9 cellular contexts compared by ENCODE assay signal in genomic region chr15:58517682-58518525, GRCh38.
DNase-seq lines count a peak whose midpoint lies in the region; ATAC-seq and TF ChIP-seq lines count a peak whose summit lies in the region.
"Had no signal": no experiment of that assay in that cellular context is flagged by ENCODE, and none has a peak within 500 bp of the region (broad histone marks: within the 10 kb centered on the region; RNA-seq: fewer than 3 reads in every experiment).

No MANE protein-coding gene starts in this region.

- in situ Hi-C loops in GM13977 (cut with MboI; ENCODE audit: low pct_unique_long_range_greater_than_20kb, low sequenced_read_pairs, unreplicated experiment): no loop called here
- in situ Hi-C loops in transverse colon (cut with MboI; ENCODE audit: low pct_ligation_motif_present in 1 of 4, low pct_unique_long_range_greater_than_20kb in 1 of 4, low sequenced_read_pairs in 3 of 4): no loop called here

- H3K79me1 ChIP-seq in mesenchymal stem cell (replicated peaks; ENCODE audit: low read length, poor library complexity, severe bottlenecking): no peaks in the 10 kb centered on the region

- no peak overlapping the region for H3K4me2 ChIP-seq in mesenchymal stem cell (ENCODE audit: low read length, poor library complexity, severe bottlenecking)

- no peak overlapping the region for H2BK120ac ChIP-seq in mesenchymal stem cell (ENCODE audit: low read depth, low read length)

- H2AK5ac ChIP-seq in mesenchymal stem cell (ENCODE audit: low read length, severe bottlenecking): peak overlapping the region; percentile 40

- no peak overlapping the region for H3K23ac ChIP-seq in mesenchymal stem cell (ENCODE audit: low read length in 2 of 2)

- H2BK12ac ChIP-seq in mesenchymal stem cell (ENCODE audit: low read length in 2 of 2): peak overlapping the region in 1 of 2 experiments; percentile 5

- TF ChIP-seq CTCF in GM13977 (IDR thresholded peaks at IDR 0.05; ENCODE audit: extremely low read depth, insufficient read depth, missing control alignments) (no peak), transverse colon (IDR thresholded peaks at IDR 0.05) (no peak)

- no peak for TF ChIP-seq EP300 in transverse colon (IDR thresholded peaks at IDR 0.05; ENCODE audit: low read depth)

- no peak overlapping the region for H3K9ac ChIP-seq in mesenchymal stem cell (ENCODE audit: low read length)

- DNase-seq in GM13977 (ENCODE audit: low spot score) (peak; percentile 52), RPMI8226 (peak; percentile 60), mesenchymal stem cell (no peak), transverse colon (no peak), T-helper 9 cell (no peak), NCI-H774 (lab: John Stamatoyannopoulos, UW) (no peak), epidermal melanocyte (ENCODE audit: insufficient read length, low spot score) (no peak)

- H3K27me3 ChIP-seq in mesenchymal stem cell (ENCODE audit: control insufficient read depth in 1 of 2, insufficient read depth in 1 of 2, low read length in 2 of 2) (peaks cover 0 to 4% of the 10 kb centered on the region in 2 experiments), transverse colon (no peaks in the 10 kb centered on the region)
- H3K27me3 ChIP-seq: gastroesophageal sphincter had no signal

- peaks cover 21% of the 10 kb centered on the region for H3K4me1 ChIP-seq in mesenchymal stem cell (ENCODE audit: control insufficient read depth, insufficient read depth, low read depth, low read length)
- H3K4me1 ChIP-seq in transverse colon: peaks cover 0 to 8% (median 0%) of the 10 kb centered on the region in 4 donors

- H4K8ac ChIP-seq in mesenchymal stem cell (ENCODE audit: low read length): no peak overlapping the region

- H3K36me3 ChIP-seq in mesenchymal stem cell (ENCODE audit: control insufficient read depth in 1 of 2, insufficient read depth in 2 of 2, low read depth in 1 of 2, low read length in 2 of 2) (no peaks in the 10 kb centered on the region), transverse colon (no peaks in the 10 kb centered on the region)
- H3K36me3 ChIP-seq: gastroesophageal sphincter had no signal

- H2BK15ac ChIP-seq in mesenchymal stem cell (ENCODE audit: low read depth, poor library complexity, severe bottlenecking): no peak overlapping the region

- H4K91ac ChIP-seq in mesenchymal stem cell (ENCODE audit: low read length): no peak overlapping the region

- no peak overlapping the region for H3K14ac ChIP-seq in mesenchymal stem cell (ENCODE audit: low read length in 2 of 2)

- H2AFZ ChIP-seq in mesenchymal stem cell (ENCODE audit: low read depth, low read length): no peak overlapping the region

- H3K27ac ChIP-seq in mesenchymal stem cell (ENCODE audit: low read length, poor library complexity, severe bottlenecking) (no peak overlapping the region), transverse colon (no peak overlapping the region)
- H3K27ac ChIP-seq: gastroesophageal sphincter had no signal

- ATAC-seq in HG02759 (IDR thresholded peaks at IDR 0.05; ENCODE audit: unreplicated experiment): peak; percentile 69
- ATAC-seq: gastroesophageal sphincter had no signal

- intact Hi-C loops in transverse colon (cut with DNase I; ENCODE audit: low total_unique reads): loop anchor here (5.0 kb wide), 1 partner anchor 1706 kb away; no protein-coding TSS in a partner anchor

- no peak overlapping the region for H2BK5ac ChIP-seq in mesenchymal stem cell (ENCODE audit: low read depth, low read length, poor library complexity, severe bottlenecking)

- H3K4me3 ChIP-seq in mesenchymal stem cell (ENCODE audit: insufficient read depth in 1 of 2, low read depth in 1 of 2, low read length in 2 of 2) (no peak overlapping the region), transverse colon (no peak overlapping the region)
- H3K4me3 ChIP-seq: gastroesophageal sphincter had no signal

- no peak overlapping the region for H3K18ac ChIP-seq in mesenchymal stem cell (ENCODE audit: low read depth in 1 of 2, low read length in 2 of 2)

- H3K9me3 ChIP-seq in mesenchymal stem cell (ENCODE audit: control insufficient read depth, low read length) (peaks cover 6% of the 10 kb centered on the region), transverse colon (no peaks in the 10 kb centered on the region)
- H3K9me3 ChIP-seq: gastroesophageal sphincter had no signal

- no peak overlapping the region for H3K4ac ChIP-seq in mesenchymal stem cell (ENCODE audit: low read depth in 1 of 2, low read length in 2 of 2)

- 73% methylated on average over 8 of the region's 9 CpGs for WGBS in mesenchymal stem cell
- WGBS in transverse colon (ENCODE audit: low coverage in 1 of 2), 2 donors: 82 to 84% methylated on average over 7 to 9 of the region's 9 CpGs

- no peak for TF ChIP-seq POLR2A in transverse colon (IDR thresholded peaks at IDR 0.05)

Comparison
In these comparisons a context has a peak if more than half of its experiments do, and no peak if none do; other contexts are left out.
1. DNase-seq: peak in GM13977 (single experiment) and RPMI8226 (single experiment); none in mesenchymal stem cell (single experiment), transverse colon (single experiment), T-helper 9 cell (single experiment), NCI-H774 (single experiment) and epidermal melanocyte (single experiment).